ENCODE assay signal across 1 cellular context in genomic region chr12:41661141-41661540, GRCh38.
TF ChIP-seq lines count a peak whose summit lies in the region.

No MANE protein-coding gene starts in this region.

TF ChIP-seq in H1, 55 proteins besides CTCF, POLR2A, EP300 and RAD21 (continued from another document):
- TF ChIP-seq CHD7 (IDR thresholded peaks at IDR 0.05; ENCODE audit: insufficient replicate concordance, low read length) = no peak
- TF ChIP-seq BACH1 (IDR thresholded peaks at IDR 0.05; ENCODE audit: low read length) = no peak
- TF ChIP-seq KDM4A (IDR thresholded peaks at IDR 0.05; ENCODE audit: low read depth, low read length, severe bottlenecking) = no peak
- peak; percentile 31; the same call in 1 of the 2 replicates for TF ChIP-seq CEBPB (IDR thresholded peaks at IDR 0.05; ENCODE audit: low read depth, low read length)
- no peak for TF ChIP-seq SIX5 (IDR thresholded peaks at IDR 0.05; ENCODE audit: low read depth, low read length)
